8 cellular contexts compared by ENCODE assay signal in genomic region chr7:139725077-139725476, GRCh38. TPM values are rescaled to one million over a fixed set of nuclear protein-coding genes. Genes with fewer than 3 reads are reported as not detected.
A peak's percentile ranks its signal among the peaks of the same experiment; 100 is the strongest.
DNase-seq lines count a peak whose midpoint lies in the region; ATAC-seq lines count a peak whose summit lies in the region.

No MANE protein-coding gene starts in this region.

- peak; percentile 58 for DNase-seq in AG08396 (ENCODE audit: low spot score)
- DNase-seq in astrocyte of the hippocampus (ENCODE audit: low read depth, low spot score) = peak; percentile 87
- DNase-seq in stimulated activated effector memory CD8-positive, alpha-beta T cell treated with anti-CD3 and anti-CD28 coated beads, Interleukin-12 subunit alpha, Interleukin-12 subunit beta, amount 100 ng/mL, for 72 hours (ENCODE audit: low spot score in 2 of 2) = no peak
- no peak for DNase-seq in GF-D8 (lab: John Stamatoyannopoulos, UW)
- no peak for DNase-seq in G401 (ENCODE audit: low spot score)
- DNase-seq in stimulated activated naive CD8-positive, alpha-beta T cell treated with anti-CD3 and anti-CD28 coated beads, Interleukin-15, Interleukin-2, amounts not matched to agents 100 U/mL and 50 U/mL, for 24 hours = no peak

- ATAC-seq in GM19351 (IDR thresholded peaks at IDR 0.05; ENCODE audit: unreplicated experiment) (peak; percentile 74), HG03159 (IDR thresholded peaks at IDR 0.05; ENCODE audit: unreplicated experiment) (peak; percentile 89)
- ATAC-seq in stimulated activated effector memory CD8-positive, alpha-beta T cell treated with anti-CD3 and anti-CD28 coated beads, Interleukin-12 subunit alpha, Interleukin-12 subunit beta, amount 100 ng/mL, for 72 hours = peak; percentile 37
- no peak for ATAC-seq in stimulated activated naive CD8-positive, alpha-beta T cell treated with anti-CD3 and anti-CD28 coated beads, Interleukin-15, Interleukin-2, amounts not matched to agents 100 U/mL and 50 U/mL, for 24 hours

- H3K27ac Mint-ChIP-seq in stimulated activated effector memory CD8-positive, alpha-beta T cell treated with anti-CD3 and anti-CD28 coated beads, Interleukin-12 subunit alpha, Interleukin-12 subunit beta, amount 100 ng/mL, for 72 hours = no peak overlapping the region

- H3K4me3 Mint-ChIP-seq in stimulated activated effector memory CD8-positive, alpha-beta T cell treated with anti-CD3 and anti-CD28 coated beads, Interleukin-12 subunit alpha, Interleukin-12 subunit beta, amount 100 ng/mL, for 72 hours = no peak overlapping the region

- H3K9me3 Mint-ChIP-seq in stimulated activated effector memory CD8-positive, alpha-beta T cell treated with anti-CD3 and anti-CD28 coated beads, Interleukin-12 subunit alpha, Interleukin-12 subunit beta, amount 100 ng/mL, for 72 hours = no peaks in the 10 kb centered on the region

- H3K36me3 Mint-ChIP-seq in stimulated activated effector memory CD8-positive, alpha-beta T cell treated with anti-CD3 and anti-CD28 coated beads, Interleukin-12 subunit alpha, Interleukin-12 subunit beta, amount 100 ng/mL, for 72 hours = no peaks in the 10 kb centered on the region

- in situ Hi-C loops in G401 (cut with HindIII; ENCODE audit: low sequenced_read_pairs) = no loop called here

- peaks cover 40% of the 10 kb centered on the region for H3K4me1 Mint-ChIP-seq in stimulated activated effector memory CD8-positive, alpha-beta T cell treated with anti-CD3 and anti-CD28 coated beads, Interleukin-12 subunit alpha, Interleukin-12 subunit beta, amount 100 ng/mL, for 72 hours

RNA-seq across cellular contexts. Expression of gene HIPK2, which starts 52.7 kb away (rescaled TPM):
- under 0.01 and 0.17 TPM in 2 replicates for total RNA-seq in G401 (2014; rRNA removed; shearing (Covaris generic))

Comparison
In these comparisons a context has a peak if more than half of its experiments do, and no peak if none do; other contexts are left out.
1. DNase-seq: peak in AG08396 (single experiment) and astrocyte of the hippocampus (single experiment); none in stimulated activated effector memory CD8-positive, alpha-beta T cell treated with anti-CD3 and anti-CD28 coated beads, Interleukin-12 subunit alpha, Interleukin-12 subunit beta, amount 100 ng/mL, for 72 hours (0 of 2), GF-D8 (single experiment), G401 (single experiment) and stimulated activated naive CD8-positive, alpha-beta T cell treated with anti-CD3 and anti-CD28 coated beads, Interleukin-15, Interleukin-2, amounts not matched to agents 100 U/mL and 50 U/mL, for 24 hours (single experiment).